In the genomic region with DNA sequence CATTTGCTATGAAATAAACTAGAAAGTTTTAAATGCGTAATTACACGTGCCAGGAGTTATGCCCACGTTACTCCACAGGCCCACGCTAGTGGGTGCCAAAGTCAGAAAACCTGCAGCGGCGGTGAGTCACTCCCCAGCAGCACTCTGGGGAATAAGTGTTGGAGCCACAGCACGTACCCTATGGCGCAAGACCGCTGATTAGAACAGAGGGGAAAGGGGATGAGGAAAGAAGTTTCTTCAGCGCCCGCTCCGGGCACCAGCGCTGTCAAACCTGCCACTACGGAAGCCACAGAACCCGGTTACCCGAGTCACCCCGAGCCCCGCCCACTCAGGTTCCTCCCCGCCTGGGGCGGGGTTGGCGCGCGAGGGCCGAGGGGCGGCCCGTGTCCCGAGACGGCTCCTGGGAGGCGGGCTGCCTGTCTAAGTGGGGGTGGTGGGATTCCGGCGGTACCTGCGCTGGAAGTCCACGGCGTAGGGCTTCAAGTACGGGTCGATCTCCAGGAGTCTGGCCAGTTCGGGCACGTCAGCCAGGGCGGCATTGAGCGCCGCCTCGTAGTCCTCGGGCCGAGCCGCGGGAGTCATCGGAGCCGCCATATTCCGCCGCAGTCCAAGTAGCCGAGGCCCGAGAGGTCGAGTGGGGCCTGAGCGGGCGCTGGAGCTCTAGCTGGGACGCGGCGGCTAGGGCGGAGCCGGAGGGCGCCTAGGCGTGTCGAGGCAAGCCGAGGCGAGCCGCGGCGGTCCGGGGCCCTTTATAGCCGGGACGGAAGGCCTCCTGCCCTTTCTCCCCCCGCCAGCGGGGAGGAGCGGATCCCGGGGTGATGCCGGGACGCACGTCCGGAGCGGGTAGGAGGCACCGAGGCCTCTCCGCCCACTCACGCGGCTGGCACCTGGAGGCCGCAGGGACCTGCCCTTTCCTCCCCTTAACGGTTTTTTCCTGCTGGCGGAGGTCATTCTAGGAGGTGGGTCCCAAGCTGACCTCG, we compare ENCODE assay signal across 8 cellular contexts. TPM values are rescaled to one million over a fixed set of nuclear protein-coding genes. Genes with fewer than 3 reads are reported as not detected.
A peak's percentile ranks its signal among the peaks of the same experiment; 100 is the strongest.
DNase-seq lines count a peak whose midpoint lies in the region; ATAC-seq and TF ChIP-seq lines count a peak whose summit lies in the region.

A gene (minus strand): TSS at position 722 of the 980 bp plus-strand sequence. CDS start 128 bp downstream, at position 594.

- peaks cover 9% of the 10 kb centered on the region for H3K9me3 Mint-ChIP-seq in chondrocyte (ENCODE audit: low read depth)

- H3K4me3 Mint-ChIP-seq in chondrocyte (ENCODE audit: unreplicated experiment): peak within 1 kb of the TSS; percentile 85

- peak; percentile 91 for DNase-seq in Ammon's horn (ENCODE audit: low spot score)
- DNase-seq in NCI-H510A (lab: John Stamatoyannopoulos, UW): peak; percentile 83
- DNase-seq in activated CD4-positive, alpha-beta T cell treated with anti-CD3 and anti-CD28 coated beads for 24 hours (ENCODE audit: low read depth in 2 of 2): peak; percentile 78 to 81
- peak; percentile 94 for DNase-seq in chondrocyte (ENCODE audit: low spot score)
- DNase-seq in kidney glomerular epithelial cell (lab: John Stamatoyannopoulos, UW): peak; percentile 90
- peak; percentile 65 to 74 for DNase-seq in stimulated activated CD4-positive, alpha-beta T cell treated with anti-CD3 and anti-CD28 coated beads, Interleukin-1b, Interleukin-23, amount 100 ng/mL, for 1 hour (ENCODE audit: low read depth in 2 of 2)

- H3K27me3 Mint-ChIP-seq in chondrocyte (ENCODE audit: low read depth): no peaks in the 10 kb centered on the region

- H3K4me1 Mint-ChIP-seq in chondrocyte (ENCODE audit: low read depth): peaks cover 90% of the 10 kb centered on the region

- peak; percentile 81 for TF ChIP-seq CTCF in chondrocyte (IDR thresholded peaks at IDR 0.05)

- H3K36me3 Mint-ChIP-seq in chondrocyte (ENCODE audit: low read depth): peaks cover 5% of the 10 kb centered on the region

- peak; percentile 82 for ATAC-seq in GM19025 (IDR thresholded peaks at IDR 0.05; ENCODE audit: low read depth, unreplicated experiment)
- ATAC-seq in HG03342 (IDR thresholded peaks at IDR 0.05; ENCODE audit: unreplicated experiment): peak; percentile 90

- peak within 1 kb of the TSS; percentile 100 for H3K27ac Mint-ChIP-seq in chondrocyte (ENCODE audit: unreplicated experiment)

RNA-seq across cellular contexts. Expression of the gene that starts here (rescaled TPM):
- total RNA-seq in chondrocyte: 53.8 to 68.4 TPM (median 55.0 TPM) in 3 replicates

Comparison
In these comparisons a context has a peak if more than half of its experiments do, and no peak if none do; other contexts are left out.
1. Peak in every context shown above with its lines: DNase-seq and ATAC-seq.